Comparison of ENCODE assay signal across 8 cellular contexts in the genomic region with DNA sequence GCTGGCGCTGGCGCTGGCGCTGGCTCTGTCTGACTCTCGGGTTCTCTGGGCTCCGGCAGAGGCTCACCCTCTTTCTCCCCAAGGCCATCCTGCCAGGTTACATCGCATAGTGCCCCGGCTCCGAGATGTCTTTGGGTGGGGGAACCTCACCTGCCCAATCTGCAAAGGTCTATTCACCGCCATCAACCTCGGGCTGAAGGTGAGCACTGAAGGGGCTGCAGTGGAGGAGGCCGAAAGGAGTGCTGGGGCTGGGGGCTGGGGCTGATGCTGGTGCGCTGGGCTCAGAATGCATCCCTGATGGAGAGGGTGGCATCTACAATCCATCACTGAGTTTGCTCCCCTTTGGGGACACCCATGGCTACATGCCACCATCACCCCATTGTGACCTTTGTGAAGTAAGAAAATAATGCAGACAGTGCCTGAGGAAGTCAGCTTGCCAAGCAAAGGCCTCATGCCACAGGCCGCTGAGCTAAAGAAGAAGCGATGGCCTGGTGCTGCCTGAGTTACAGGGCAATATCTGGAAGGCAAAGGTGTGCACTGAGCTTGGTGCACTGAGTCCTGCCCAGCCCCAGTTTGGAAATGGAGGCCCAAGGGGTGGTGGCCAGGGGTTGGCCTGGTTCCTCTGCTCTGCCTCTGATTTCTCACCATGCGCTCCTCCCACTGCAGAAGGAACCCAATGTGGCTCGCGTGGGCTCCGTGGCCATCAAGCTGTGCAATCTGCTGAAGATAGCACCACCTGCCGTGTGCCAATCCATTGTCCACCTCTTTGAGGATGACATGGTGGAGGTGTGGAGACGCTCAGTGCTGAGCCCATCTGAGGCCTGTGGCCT. TPM values are rescaled to one million over a fixed set of nuclear protein-coding genes. Genes with fewer than 3 reads are reported as not detected.
DNase-seq lines count a peak whose midpoint lies in the region; ATAC-seq lines count a peak whose summit lies in the region.

No MANE protein-coding gene starts in this region.

- peaks cover 34% of the 10 kb centered on the region for H3K36me3 Mint-ChIP-seq in activated CD8-positive, alpha-beta T cell treated with anti-CD3 and anti-CD28 coated beads, Interleukin-2, amount 10 ng/mL, durations not matched to agents 7 days and 5 days (ENCODE audit: low read depth)

- no peaks in the 10 kb centered on the region for H3K9me3 Mint-ChIP-seq in activated CD8-positive, alpha-beta T cell treated with anti-CD3 and anti-CD28 coated beads, Interleukin-2, amount 10 ng/mL, durations not matched to agents 7 days and 5 days (ENCODE audit: insufficient read depth)

- H3K4me3 Mint-ChIP-seq in activated CD8-positive, alpha-beta T cell treated with anti-CD3 and anti-CD28 coated beads, Interleukin-2, amount 10 ng/mL, durations not matched to agents 7 days and 5 days: peak overlapping the region; percentile 89

- CTCF ChIA-PET in activated CD8-positive, alpha-beta T cell treated with anti-CD3 and anti-CD28 coated beads, Interleukin-2, amount 10 ng/mL, durations not matched to agents 7 days and 5 days (lab: Charles Lee): interaction anchor here (0.7 to 6.3 kb wide), 13 partner anchors 9 to 115 kb away, joined by 3 to 92 read pairs (median 4); a partner anchor contains a TSS

- peak overlapping the region; percentile 85 for H3K27ac Mint-ChIP-seq in activated CD8-positive, alpha-beta T cell treated with anti-CD3 and anti-CD28 coated beads, Interleukin-2, amount 10 ng/mL, durations not matched to agents 7 days and 5 days

- H3K4me1 ChIP-seq in iPS-18a (ENCODE audit: control insufficient read depth, low read depth, low read length) (peaks cover 10% of the 10 kb centered on the region), stomach smooth muscle (ENCODE audit: control insufficient read depth, insufficient read depth, low read length) (peaks cover 26% of the 10 kb centered on the region)

- H3K27me3 ChIP-seq in iPS-18a (ENCODE audit: control insufficient read depth, insufficient read depth, low read length) (peaks cover 13% of the 10 kb centered on the region), stomach smooth muscle (ENCODE audit: control insufficient read depth in 1 of 2, insufficient read depth in 2 of 2, low read length in 2 of 2) (no peaks in the 10 kb centered on the region)

- H3K27ac ChIP-seq in iPS-18a (ENCODE audit: low read length) (no peak overlapping the region), stomach smooth muscle (ENCODE audit: low read length) (peak overlapping the region; percentile 88)

- POLR2A ChIA-PET in activated CD8-positive, alpha-beta T cell treated with anti-CD3 and anti-CD28 coated beads, Interleukin-2, amount 10 ng/mL, durations not matched to agents 7 days and 5 days (lab: Charles Lee): interaction anchor here (0.7 to 2.9 kb wide), 8 partner anchors 10 to 221 kb away, joined by 3 to 55 read pairs (median 6); a partner anchor contains a TSS

- ATAC-seq in activated CD8-positive, alpha-beta T cell treated with anti-CD3 and anti-CD28 coated beads, Interleukin-2, amount 10 ng/mL, durations not matched to agents 7 days and 5 days: no peak

- H3K4me1 Mint-ChIP-seq in activated CD8-positive, alpha-beta T cell treated with anti-CD3 and anti-CD28 coated beads, Interleukin-2, amount 10 ng/mL, durations not matched to agents 7 days and 5 days (ENCODE audit: low read depth): peaks cover 49% of the 10 kb centered on the region

- no peak overlapping the region for H3K9ac ChIP-seq in iPS-18a (ENCODE audit: low read length)
- H3K9ac ChIP-seq in stomach smooth muscle (ENCODE audit: low read length in 2 of 2): peak overlapping the region; percentile 86 to 94

- peaks cover 2% of the 10 kb centered on the region for H3K27me3 Mint-ChIP-seq in activated CD8-positive, alpha-beta T cell treated with anti-CD3 and anti-CD28 coated beads, Interleukin-2, amount 10 ng/mL, durations not matched to agents 7 days and 5 days (ENCODE audit: low read depth)

- peak overlapping the region; percentile 70 for H3K4me3 ChIP-seq in iPS-18a (ENCODE audit: low read length)
- peak overlapping the region; percentile 89 to 96 for H3K4me3 ChIP-seq in stomach smooth muscle (ENCODE audit: low read length in 2 of 2)

- DNase-seq in DMS53 (lab: John Stamatoyannopoulos, UW): peak; percentile 42
- no peak for DNase-seq in DMS53 treated with DMSO at 0.1 percent for 48 hours (lab: John Stamatoyannopoulos, UW; ENCODE audit: unreplicated experiment)
- peak; percentile 34 for DNase-seq in activated CD8-positive, alpha-beta T cell treated with anti-CD3 and anti-CD28 coated beads, Interleukin-2, amount 10 ng/mL, durations not matched to agents 7 days and 5 days
- no peak for DNase-seq in effector CD8-positive, alpha-beta T cell (lab: John Stamatoyannopoulos, UW)
- no peak for DNase-seq in DMS79 (lab: John Stamatoyannopoulos, UW)
- DNase-seq in glomerular visceral epithelial cell (ENCODE audit: extremely low spot score): no peak

- H3K36me3 ChIP-seq in iPS-18a (ENCODE audit: control insufficient read depth, low read depth, low read length) (no peaks in the 10 kb centered on the region), stomach smooth muscle (ENCODE audit: control insufficient read depth in 2 of 2, insufficient read depth in 2 of 2, low read length in 2 of 2) (peaks cover 12 to 22% of the 10 kb centered on the region in 2 donors)

- H3K9me3 ChIP-seq in iPS-18a (ENCODE audit: control insufficient read depth, low read depth, low read length) (no peaks in the 10 kb centered on the region), stomach smooth muscle (ENCODE audit: control insufficient read depth in 2 of 2, low read length in 2 of 2) (no peaks in the 10 kb centered on the region)

RNA-seq across cellular contexts. Expression of a gene that starts 0.7 kb away (rescaled TPM):
- 10 to 100 TPM; 35.5 to 37.1 TPM for total RNA-seq in activated CD8-positive, alpha-beta T cell treated with anti-CD3 and anti-CD28 coated beads, Interleukin-2, amount 10 ng/mL, durations not matched to agents 7 days and 5 days

RNA-seq across cellular contexts. Expression of a gene that starts 28.0 kb away (rescaled TPM):
- 10 to 100 TPM; 51.7 to 52.4 TPM for total RNA-seq in activated CD8-positive, alpha-beta T cell treated with anti-CD3 and anti-CD28 coated beads, Interleukin-2, amount 10 ng/mL, durations not matched to agents 7 days and 5 days

RNA-seq across cellular contexts. Expression of a gene that starts 49.9 kb away (rescaled TPM):
- total RNA-seq in activated CD8-positive, alpha-beta T cell treated with anti-CD3 and anti-CD28 coated beads, Interleukin-2, amount 10 ng/mL, durations not matched to agents 7 days and 5 days: not detected

Comparison
In these comparisons a context has a peak if more than half of its experiments do, and no peak if none do; other contexts are left out.
1. DNase-seq: peak in DMS53 (single experiment) and activated CD8-positive, alpha-beta T cell treated with anti-CD3 and anti-CD28 coated beads, Interleukin-2, amount 10 ng/mL, durations not matched to agents 7 days and 5 days (single experiment); none in DMS53 treated with DMSO at 0.1 percent for 48 hours (single experiment), effector CD8-positive, alpha-beta T cell (single experiment), DMS79 (single experiment) and glomerular visceral epithelial cell (single experiment).